8 cellular contexts compared by ENCODE assay signal in genomic region chr17:42720996-42721583, GRCh38. TPM values are rescaled to one million over a fixed set of nuclear protein-coding genes. Genes with fewer than 3 reads are reported as not detected.
DNase-seq lines count a peak whose midpoint lies in the region; ATAC-seq and TF ChIP-seq lines count a peak whose summit lies in the region.

No MANE protein-coding gene starts in this region.

- intact Hi-C loops in CD8-positive, alpha-beta T cell (cut with DNase I, micrococcal nuclease) = loop anchor here (1.0 to 10.0 kb wide), 6 partner anchors 42 to 624 kb away; partner anchors contain the start of genes BECN1 (in 2 of the 2) and PSMC3IP (in 1 of the 2)
- intact Hi-C loops in ovary (cut with DNase I) = loop anchor here (5.0 to 10.0 kb wide), 4 partner anchors 41 to 224 kb away; partner anchors contain the start of genes RAMP2 (in 3 of the 4) and BECN1 (in 1 of the 4)

- no peaks in the 10 kb centered on the region for H3K4me1 Mint-ChIP-seq in CD8-positive, alpha-beta T cell (ENCODE audit: low read depth)
- H3K4me1 Mint-ChIP-seq in WTC11 = no peaks in the 10 kb centered on the region

- H3K27me3 ChIP-seq in CD8-positive, alpha-beta T cell (ENCODE audit: insufficient read depth, low read length) = no peaks in the 10 kb centered on the region
- no peaks in the 10 kb centered on the region for H3K27me3 ChIP-seq in ovary

- DNase-seq in CD8-positive, alpha-beta T cell = peak in 3 of 7 experiments; percentile 17 to 41 (median 31)
- DNase-seq in GM20000 (ENCODE audit: low spot score) (peak; percentile 77), NCI-H2196 (lab: John Stamatoyannopoulos, UW; ENCODE audit: unreplicated experiment) (peak; percentile 62), WTC11 (ENCODE audit: low spot score) (no peak), foreskin melanocyte (peak; percentile 52), ovary (no peak)

- CTCF ChIA-PET in CD8-positive, alpha-beta T cell (lab: Charles Lee) = interaction anchor here (1.0 to 3.8 kb wide), 5 partner anchors 38 to 143 kb away, joined by 3 to 33 read pairs (median 13); partner anchors contain the start of genes BECN1, PSMC3IP and RAMP2
- CTCF ChIA-PET in WTC11 (lab: Charles Lee) = interaction anchor here (1.4 to 1.9 kb wide), 2 partner anchors 40 to 42 kb away, joined by 7 to 10 read pairs; partner anchors contain the start of gene RAMP2

- POLR2A ChIA-PET in CD8-positive, alpha-beta T cell (lab: Charles Lee) = interaction anchor here (1.5 kb wide), 1 partner anchor 143 kb away, joined by 6 read pairs; the partner anchor contains the start of gene PSMC3IP
- POLR2A ChIA-PET in WTC11 (lab: Charles Lee) = interaction anchor here (0.6 kb wide), 1 partner anchor 77 kb away, joined by 3 read pairs; no protein-coding TSS in a partner anchor

- no peaks in the 10 kb centered on the region for H3K9me3 Mint-ChIP-seq in CD8-positive, alpha-beta T cell
- H3K9me3 Mint-ChIP-seq in WTC11 = no peaks in the 10 kb centered on the region

- H3K36me3 ChIP-seq in CD8-positive, alpha-beta T cell (ENCODE audit: insufficient read depth, low read length) = peaks cover 51% of the 10 kb centered on the region
- H3K36me3 ChIP-seq in ovary = peaks cover 2% of the 10 kb centered on the region

- peak; percentile 89 for ATAC-seq in CD8-positive, alpha-beta T cell
- ATAC-seq in WTC11 (peak; percentile 62), GM19395 (IDR thresholded peaks at IDR 0.05; ENCODE audit: unreplicated experiment) (no peak), HG03196 (IDR thresholded peaks at IDR 0.05; ENCODE audit: unreplicated experiment) (no peak)

- 8 to 13% (median 12%) methylated on average over 2 of the region's 2 CpGs for WGBS in ovary, 3 donors

- H3K4me3 ChIP-seq in CD8-positive, alpha-beta T cell (ENCODE audit: low read depth, low read length) = no peak overlapping the region
- H3K4me3 ChIP-seq in ovary = no peak overlapping the region

- no peak overlapping the region for H3K27ac ChIP-seq in CD8-positive, alpha-beta T cell (ENCODE audit: low read depth, low read length)
- no peak overlapping the region for H3K27ac ChIP-seq in ovary

- H3K4me1 ChIP-seq in CD8-positive, alpha-beta T cell (ENCODE audit: insufficient read depth, low read length) = no peaks in the 10 kb centered on the region
- no peaks in the 10 kb centered on the region for H3K4me1 ChIP-seq in ovary (ENCODE audit: insufficient read depth)

- no peaks in the 10 kb centered on the region for H3K27me3 Mint-ChIP-seq in CD8-positive, alpha-beta T cell (ENCODE audit: low read depth)
- no peaks in the 10 kb centered on the region for H3K27me3 Mint-ChIP-seq in WTC11 (ENCODE audit: low read depth)

- TF ChIP-seq CTCF in CD8-positive, alpha-beta T cell (IDR thresholded peaks at IDR 0.05) = peak; percentile 66
- peak; percentile 57 for TF ChIP-seq CTCF in GM20000 (IDR thresholded peaks at IDR 0.05; ENCODE audit: extremely low read depth, missing control alignments)
- peak; percentile 41 for TF ChIP-seq CTCF in WTC11 (IDR thresholded peaks at IDR 0.05)
- peak in 2 of 3 donors; percentile 61 to 75 for TF ChIP-seq CTCF in ovary (IDR thresholded peaks at IDR 0.05)

- TF ChIP-seq EP300 in ovary (IDR thresholded peaks at IDR 0.05) = no peak

- H3K36me3 Mint-ChIP-seq in CD8-positive, alpha-beta T cell = peaks cover 73% of the 10 kb centered on the region
- peaks cover 49% of the 10 kb centered on the region for H3K36me3 Mint-ChIP-seq in WTC11

- TF ChIP-seq POLR2A in ovary (IDR thresholded peaks at IDR 0.05) = no peak

- no peaks in the 10 kb centered on the region for H3K9me3 ChIP-seq in CD8-positive, alpha-beta T cell (ENCODE audit: low read length)
- no peaks in the 10 kb centered on the region for H3K9me3 ChIP-seq in ovary

- H3K27ac Mint-ChIP-seq in CD8-positive, alpha-beta T cell = no peak overlapping the region
- H3K27ac Mint-ChIP-seq in WTC11 = no peak overlapping the region

- H3K4me3 Mint-ChIP-seq in CD8-positive, alpha-beta T cell = no peak overlapping the region
- no peak overlapping the region for H3K4me3 Mint-ChIP-seq in WTC11

TF ChIP-seq in WTC11, 78 proteins besides CTCF, POLR2A, EP300 and RAD21:
- TF ChIP-seq HMGA2 (CRISPR knock-in tag; IDR thresholded peaks at IDR 0.05) (no peak), FOXJ3 (CRISPR knock-in tag; IDR thresholded peaks at IDR 0.05; ENCODE audit: borderline replicate concordance) (no peak), ZNF219 (CRISPR knock-in tag; IDR thresholded peaks at IDR 0.05; ENCODE audit: borderline replicate concordance) (no peak), CDX4 (CRISPR knock-in tag; IDR thresholded peaks at IDR 0.05; ENCODE audit: borderline replicate concordance) (no peak), IRF2 (CRISPR knock-in tag; IDR thresholded peaks at IDR 0.05; ENCODE audit: borderline replicate concordance, low read depth) (no peak), PRRX2 (CRISPR knock-in tag; IDR thresholded peaks at IDR 0.05) (no peak), FOXP4 (CRISPR knock-in tag; IDR thresholded peaks at IDR 0.05) (no peak), FOXK1 (CRISPR knock-in tag; IDR thresholded peaks at IDR 0.05) (no peak), ELF4 (CRISPR knock-in tag; IDR thresholded peaks at IDR 0.05; ENCODE audit: low read depth) (no peak), SMAD4 (CRISPR knock-in tag; IDR thresholded peaks at IDR 0.05) (no peak), GTF2I (CRISPR knock-in tag; conservative IDR thresholded peaks at IDR 0.05) (no peak), GRHL2 (CRISPR knock-in tag; IDR thresholded peaks at IDR 0.05; ENCODE audit: insufficient replicate concordance, severe bottlenecking) (no peak)

RNA-seq across cellular contexts. Expression of gene EZH1, which starts 23.8 kb away (rescaled TPM):
- total RNA-seq in CD8-positive, alpha-beta T cell = 10 to 100 TPM; 59.2 to 63.4 TPM
- total RNA-seq in WTC11 (2021) (19.8 to 24.1 TPM (median 22.4 TPM) in 3 replicates), ovary (10 to 100 TPM; 32.9 to 83.4 (median 67.8) TPM)
- polyA plus RNA-seq in ovary = 10 to 100 TPM; 45.1 to 95.2 TPM

RNA-seq across cellular contexts. Expression of gene CNTNAP1, which starts 38.8 kb away (rescaled TPM):
- total RNA-seq in CD8-positive, alpha-beta T cell = 1 to 10 TPM; 1.1 to 1.6 TPM
- 12.1 to 12.7 TPM (median 12.7 TPM) in 3 replicates for total RNA-seq in WTC11 (2021)
- total RNA-seq in ovary = 10 to 100 TPM in 5 of 7 donors, 1 to 10 TPM in 2; 3.7 to 41.4 (median 15.5) TPM
- polyA plus RNA-seq in ovary = 1 to 10 TPM; 7.0 to 7.5 TPM

RNA-seq across cellular contexts. Expression of gene CCR10, which starts 39.4 kb away (rescaled TPM):
- 1 to 10 TPM; 1.2 to 1.3 TPM for total RNA-seq in CD8-positive, alpha-beta T cell
- 3.7 to 4.4 TPM (median 4.2 TPM) in 3 replicates for total RNA-seq in WTC11 (2021)
- total RNA-seq in ovary = 1 to 10 TPM; 1.5 to 6.8 (median 3.7) TPM
- 1 to 10 TPM in 1 of 2 donors, under 1 TPM in 1; 0.15 to 2.7 TPM for polyA plus RNA-seq in ovary

RNA-seq across cellular contexts. Expression of gene RAMP2, which starts 39.9 kb away (rescaled TPM):
- not detected for total RNA-seq in CD8-positive, alpha-beta T cell
- total RNA-seq in WTC11 (2021) (10.9 to 13.1 TPM (median 11.6 TPM) in 3 replicates), ovary (10 to 100 TPM in 6 of 7 donors, 1 to 10 TPM in 1; 4.4 to 53.7 (median 19.6) TPM)
- 10 to 100 TPM; 39.6 to 98.5 TPM for polyA plus RNA-seq in ovary

RNA-seq across cellular contexts. Expression of gene PLEKHH3, which starts 44.3 kb away (rescaled TPM):
- under 1 TPM; 0.33 to 0.72 TPM for total RNA-seq in CD8-positive, alpha-beta T cell
- total RNA-seq in WTC11 (2021) (33.0 to 40.2 TPM (median 35.6 TPM) in 3 replicates), ovary (10 to 100 TPM; 23.6 to 81.6 (median 58.4) TPM)
- 10 to 100 TPM in 1 of 2 donors, 1 to 10 TPM in 1; 2.1 to 30.9 TPM for polyA plus RNA-seq in ovary

Comparison
In these comparisons a context has a peak if more than half of its experiments do, and no peak if none do; other contexts are left out.
1. ATAC-seq: peak in CD8-positive, alpha-beta T cell (single experiment) and WTC11 (single experiment); none in GM19395 (single experiment) and HG03196 (single experiment).
2. DNase-seq: peak in GM20000 (single experiment), NCI-H2196 (single experiment) and foreskin melanocyte (single experiment); none in WTC11 (single experiment) and ovary (0 of 5).
3. Peak in every context shown above with its lines, with median percentiles within 50 percentile points of each other: CTCF ChIP-seq.